Comparison of ENCODE assay signal across 28 cellular contexts in the genomic region with DNA sequence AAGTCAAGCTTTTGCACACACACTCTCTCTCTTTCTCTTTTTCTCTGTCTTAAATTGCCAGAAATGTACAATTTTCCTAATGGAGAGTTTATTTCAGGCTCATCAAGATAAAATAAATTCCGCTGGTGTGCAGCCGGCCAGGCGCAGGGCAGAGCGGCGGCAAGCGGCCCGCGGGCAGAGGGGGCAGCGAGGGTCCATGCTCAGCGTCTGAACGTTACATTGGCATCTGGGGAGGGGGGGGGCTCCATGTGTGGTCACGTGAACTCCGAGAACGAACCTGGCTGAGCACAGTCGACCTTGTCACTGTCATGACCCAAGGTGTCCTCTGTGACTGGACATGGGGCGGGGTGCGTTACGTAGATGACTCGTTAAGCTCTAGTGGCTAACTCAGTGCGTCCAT. TPM values are rescaled to one million over a fixed set of nuclear protein-coding genes. Genes with fewer than 3 reads are reported as not detected.
DNase-seq lines count a peak whose midpoint lies in the region; ATAC-seq and TF ChIP-seq lines count a peak whose summit lies in the region.
"Had no signal": no experiment of that assay in that cellular context is flagged by ENCODE, and none has a peak within 500 bp of the region (broad histone marks: within the 10 kb centered on the region; RNA-seq: fewer than 3 reads in every experiment).

No MANE protein-coding gene starts in this region.

- H4K20me1 ChIP-seq in neural progenitor cell (ENCODE audit: low read depth): no peaks in the 10 kb centered on the region

- H3F3A ChIP-seq in neural progenitor cell (ENCODE audit: low read depth): peaks cover 6% of the 10 kb centered on the region

- H3K4me1 ChIP-seq in endodermal cell (ENCODE audit: control insufficient read depth, insufficient read depth, low read length) (no peaks in the 10 kb centered on the region), neural progenitor cell (no peaks in the 10 kb centered on the region)
- H3K4me1 ChIP-seq: BE2C had no signal

- CTCF ChIA-PET in RWPE1 (lab: Yijun Ruan, JAX): no interaction called here

- POLR2A ChIA-PET in RWPE1 (lab: Yijun Ruan, JAX; ENCODE audit: low non-redundant PET): no interaction called here

- no peak overlapping the region for H3K9ac ChIP-seq in endodermal cell (ENCODE audit: extremely low read depth, low read length, poor library complexity, severe bottlenecking)
- H3K9ac ChIP-seq in neural progenitor cell: no peak overlapping the region
- H3K9ac ChIP-seq: BLaER1 had no signal

- WGBS in endodermal cell (ENCODE audit: insufficient coverage in 1 of 2, insufficient read length in 1 of 2), 2 experiments: 94 to 96% methylated on average over 9 to 20 of the region's 20 CpGs

- no peak overlapping the region for H3K27ac Mint-ChIP-seq in endodermal cell
- H3K27ac Mint-ChIP-seq in neural progenitor cell: peak overlapping the region; percentile 58
- H3K27ac Mint-ChIP-seq: CD14-positive monocyte; CD4-positive, alpha-beta memory T cell; CD4-positive, CD25-positive, alpha-beta regulatory T cell; CD8-positive, alpha-beta memory T cell had no signal

- peaks cover 3% of the 10 kb centered on the region for H3K4me1 Mint-ChIP-seq in endodermal cell
- H3K4me1 Mint-ChIP-seq in neural progenitor cell: peaks cover 71% of the 10 kb centered on the region
- H3K4me1 Mint-ChIP-seq: CD14-positive monocyte; CD4-positive, CD25-positive, alpha-beta regulatory T cell; CD8-positive, alpha-beta memory T cell had no signal

- H3K4me2 ChIP-seq in neural progenitor cell: no peak overlapping the region
- H3K4me2 ChIP-seq: BLaER1 had no signal

- no peaks in the 10 kb centered on the region for H3K9me3 Mint-ChIP-seq in endodermal cell
- H3K9me3 Mint-ChIP-seq in neural progenitor cell: peaks cover 6% of the 10 kb centered on the region

- H3K36me3 Mint-ChIP-seq in endodermal cell (ENCODE audit: low read depth) (no peaks in the 10 kb centered on the region), neural progenitor cell (no peaks in the 10 kb centered on the region)
- H3K36me3 Mint-ChIP-seq: CD14-positive monocyte; CD4-positive, alpha-beta memory T cell; CD4-positive, CD25-positive, alpha-beta regulatory T cell; CD8-positive, alpha-beta memory T cell had no signal

- no peak overlapping the region for H2AFZ ChIP-seq in neural progenitor cell (replicated peaks)

- no peak overlapping the region for H3K4me3 ChIP-seq in endodermal cell (ENCODE audit: low read length)
- H3K4me3 ChIP-seq in neural progenitor cell: no peak overlapping the region
- H3K4me3 ChIP-seq: BLaER1, GM12878 had no signal

- intact Hi-C loops in Right ventricle myocardium inferior (cut with DNase I) (no loop called here), cardiac septum (cut with DNase I) (no loop called here)

- no peak for TF ChIP-seq CTCF in endodermal cell (conservative IDR thresholded peaks at IDR 0.05)
- no peak for TF ChIP-seq CTCF in neural progenitor cell (IDR thresholded peaks at IDR 0.05)
- TF ChIP-seq CTCF in RWPE1 (conservative IDR thresholded peaks at IDR 0.05; ENCODE audit: low read depth): no peak

- peak; percentile 68 for DNase-seq in Right ventricle myocardium inferior (ENCODE audit: missing footprints)
- DNase-seq in cardiac septum (ENCODE audit: low spot score): no peak
- DNase-seq in endodermal cell: peak; percentile 50
- DNase-seq in neural progenitor cell (ENCODE audit: low spot score): no peak
- no peak for DNase-seq in T-helper 2 cell
- DNase-seq in RWPE1 (ENCODE audit: low spot score): no peak
- DNase-seq: 8988T; ACHN; BE2C; C1 segment of cervical spinal cord; CD4-positive, alpha-beta memory T cell; CD4-positive, CD25-positive, alpha-beta regulatory T cell; CD8-positive, alpha-beta memory T cell; COR-L47; DMS 273 treated with DMSO at 0.1 percent for 48 hours; DMS153; DMS53; DMS79; DND-41; EL; GDM1 had no signal

- ATAC-seq in Right ventricle myocardium inferior (no peak), HG02588 (IDR thresholded peaks at IDR 0.05; ENCODE audit: unreplicated experiment) (no peak)
- ATAC-seq: GM12878 had no signal

- H3K27me3 ChIP-seq in endodermal cell (ENCODE audit: control insufficient read depth, insufficient read depth, low read length, poor library complexity, severe bottlenecking) (peaks cover 94% of the 10 kb centered on the region), neural progenitor cell (peaks cover 99% of the 10 kb centered on the region)

- H3K4me3 Mint-ChIP-seq in endodermal cell (no peak overlapping the region), neural progenitor cell (peak overlapping the region; percentile 50)
- H3K4me3 Mint-ChIP-seq: CD14-positive monocyte; CD4-positive, alpha-beta memory T cell; CD4-positive, CD25-positive, alpha-beta regulatory T cell; CD8-positive, alpha-beta memory T cell had no signal

- H3K9me3 ChIP-seq in endodermal cell (ENCODE audit: control insufficient read depth, low read length): no peaks in the 10 kb centered on the region
- no peaks in the 10 kb centered on the region for H3K9me3 ChIP-seq in neural progenitor cell (ENCODE audit: low read depth)
- H3K9me3 ChIP-seq: BE2C, BLaER1 had no signal

- H3K36me3 ChIP-seq in endodermal cell (ENCODE audit: control insufficient read depth, insufficient read depth, low read length) (no peaks in the 10 kb centered on the region), neural progenitor cell (no peaks in the 10 kb centered on the region)
- H3K36me3 ChIP-seq: BE2C, BLaER1 had no signal

- H3K79me2 ChIP-seq in neural progenitor cell (ENCODE audit: low read depth): no peaks in the 10 kb centered on the region

- H3K27me3 Mint-ChIP-seq in endodermal cell (ENCODE audit: insufficient read depth) (peaks cover 97% of the 10 kb centered on the region), neural progenitor cell (ENCODE audit: insufficient read depth, low read depth) (peaks cover 34% of the 10 kb centered on the region)
- H3K27me3 Mint-ChIP-seq: CD4-positive, CD25-positive, alpha-beta regulatory T cell had no signal

- H3K27ac ChIP-seq in endodermal cell (ENCODE audit: low read depth, low read length) (no peak overlapping the region), neural progenitor cell (no peak overlapping the region), RWPE1 (no peak overlapping the region)
- H3K27ac ChIP-seq: BLaER1 had no signal

RNA-seq across cellular contexts. Expression of gene FZD10, which starts 23.8 kb away (rescaled TPM):
- total RNA-seq in Right ventricle myocardium inferior: not detected
- not detected for total RNA-seq in cardiac septum
- under 1 TPM in 1 of 2 donors, not detected in 1; 0.18 TPM for total RNA-seq in endodermal cell
- polyA plus RNA-seq in endodermal cell (2013, experiment 1 of 2): 80.9 TPM
- polyA plus RNA-seq in endodermal cell (2013, experiment 2 of 2): 59.6 TPM
- total RNA-seq in neural progenitor cell (ENCODE audit: low replicate concordance): 0.11 and 0.81 TPM in 2 replicates
- total RNA-seq: A673; CD4-positive, alpha-beta memory T cell; CD4-positive, CD25-positive, alpha-beta regulatory T cell; CD8-positive, alpha-beta memory T cell; G401; GM12878 had no signal
- polyA plus RNA-seq: AG04450; CD14-positive monocyte; CD4-positive, alpha-beta memory T cell; CD4-positive, CD25-positive, alpha-beta regulatory T cell; CD8-positive, alpha-beta memory T cell; GM12878 had no signal

Comparison
In these comparisons a context has a peak if more than half of its experiments do, and no peak if none do; other contexts are left out.
1. DNase-seq: peak in Right ventricle myocardium inferior (single experiment) and endodermal cell (single experiment); none in cardiac septum (single experiment), neural progenitor cell (single experiment), T-helper 2 cell (0 of 5) and RWPE1 (single experiment).